Comparison of ENCODE assay signal across 11 cellular contexts in genomic region chr2:69438580-69438979, GRCh38. TPM values are rescaled to one million over a fixed set of nuclear protein-coding genes. Genes with fewer than 3 reads are reported as not detected.
DNase-seq lines count a peak whose midpoint lies in the region; ATAC-seq and TF ChIP-seq lines count a peak whose summit lies in the region.
"Had no signal": no experiment of that assay in that cellular context is flagged by ENCODE, and none has a peak within 500 bp of the region (broad histone marks: within the 10 kb centered on the region; RNA-seq: fewer than 3 reads in every experiment).

No MANE protein-coding gene starts in this region.

- no peak overlapping the region for H3K9ac ChIP-seq in mammary epithelial cell (ENCODE audit: insufficient read depth, low read length)
- no peak overlapping the region for H3K9ac ChIP-seq in neural progenitor cell

- H4K20me1 ChIP-seq in mammary epithelial cell (ENCODE audit: insufficient read depth, low read length) (no peaks in the 10 kb centered on the region), neural progenitor cell (ENCODE audit: low read depth) (no peaks in the 10 kb centered on the region)

- H3K4me1 ChIP-seq in right atrium auricular region (peaks cover 0 to 25% of the 10 kb centered on the region in 2 donors), mammary epithelial cell (ENCODE audit: insufficient read depth, low read length) (peaks cover 14% of the 10 kb centered on the region), neural progenitor cell (peaks cover 16% of the 10 kb centered on the region), vagina (peaks cover 40% of the 10 kb centered on the region)

- H3K9me3 Mint-ChIP-seq in neural progenitor cell = no peaks in the 10 kb centered on the region

- no peak overlapping the region for H3K27ac Mint-ChIP-seq in neural progenitor cell

- ATAC-seq in Right ventricle myocardium inferior (no peak), HG02884 (IDR thresholded peaks at IDR 0.05; ENCODE audit: unreplicated experiment) (no peak)

- H3K36me3 Mint-ChIP-seq in neural progenitor cell = peaks cover 6% of the 10 kb centered on the region

- H3K4me2 ChIP-seq in mammary epithelial cell (ENCODE audit: insufficient read depth, low read depth, low read length) (no peak overlapping the region), neural progenitor cell (no peak overlapping the region)

- intact Hi-C loops in Right ventricle myocardium inferior (cut with DNase I) = loop anchor here (5.0 kb wide), 1 partner anchor 51 kb away; the partner anchor contains the start of gene GFPT1
- intact Hi-C loops in mammary epithelial cell (cut with micrococcal nuclease) = no loop called here
- intact Hi-C loops in vagina (cut with DNase I) = no loop called here

- H3K4me3 ChIP-seq in right atrium auricular region (no peak overlapping the region), mammary epithelial cell (replicated peaks in 1 of 3; ENCODE audit: insufficient read depth in 1 of 3, low read depth in 2 of 3, low read length in 3 of 3) (no peak overlapping the region), neural progenitor cell (no peak overlapping the region), vagina (no peak overlapping the region)
- H3K4me3 ChIP-seq: colonic mucosa had no signal

- H3K9me3 ChIP-seq in right atrium auricular region = no peaks in the 10 kb centered on the region
- no peaks in the 10 kb centered on the region for H3K9me3 ChIP-seq in mammary epithelial cell (replicated peaks; ENCODE audit: insufficient read depth, low read length)
- no peaks in the 10 kb centered on the region for H3K9me3 ChIP-seq in neural progenitor cell (ENCODE audit: low read depth)
- no peaks in the 10 kb centered on the region for H3K9me3 ChIP-seq in vagina
- H3K9me3 ChIP-seq: colonic mucosa had no signal

- in situ Hi-C loops in mammary epithelial cell (cut with MboI; ENCODE audit: low sequenced_read_pairs in 2 of 2) = no loop called here

- H3K27ac ChIP-seq in right atrium auricular region (peak overlapping the region; percentile 97), mammary epithelial cell (ENCODE audit: insufficient read depth, low read depth, low read length) (no peak overlapping the region), neural progenitor cell (no peak overlapping the region), vagina (peak overlapping the region; percentile 99)

- H3K27me3 ChIP-seq in right atrium auricular region = no peaks in the 10 kb centered on the region
- H3K27me3 ChIP-seq in mammary epithelial cell (ENCODE audit: insufficient read depth, low read length) = no peaks in the 10 kb centered on the region
- no peaks in the 10 kb centered on the region for H3K27me3 ChIP-seq in neural progenitor cell
- H3K27me3 ChIP-seq in vagina = no peaks in the 10 kb centered on the region
- H3K27me3 ChIP-seq: colonic mucosa had no signal

- DNase-seq in right atrium auricular region (ENCODE audit: low spot score) (no peak), Right ventricle myocardium inferior (ENCODE audit: missing footprints) (no peak), mammary epithelial cell (no peak), neural progenitor cell (ENCODE audit: low spot score) (no peak), vagina (ENCODE audit: extremely low spot score in 2 of 2) (no peak), COLO668 (lab: John Stamatoyannopoulos, UW; ENCODE audit: unreplicated experiment) (no peak), mucosa of gallbladder (ENCODE audit: low spot score) (no peak)
- DNase-seq: AML-193, hippocampal formation had no signal

- CTCF ChIA-PET in mammary epithelial cell (lab: Charles Lee; ENCODE audit: low non-redundant PET) = no interaction called here

- peaks cover 19% of the 10 kb centered on the region for H3F3A ChIP-seq in neural progenitor cell (ENCODE audit: low read depth)

- H2AFZ ChIP-seq in mammary epithelial cell (ENCODE audit: low read depth, low read length) (peak overlapping the region; percentile 100), neural progenitor cell (replicated peaks) (no peak overlapping the region)

- dilution Hi-C loops in mammary epithelial cell (cut with HindIII; ENCODE audit: low sequenced_read_pairs) = no loop called here

- H3K79me2 ChIP-seq in mammary epithelial cell (ENCODE audit: insufficient read depth, low read length) = peaks cover 29% of the 10 kb centered on the region
- H3K79me2 ChIP-seq in neural progenitor cell (ENCODE audit: low read depth) = peaks cover 31% of the 10 kb centered on the region

- no peaks in the 10 kb centered on the region for H3K27me3 Mint-ChIP-seq in neural progenitor cell (ENCODE audit: insufficient read depth, low read depth)

- peaks cover 23% of the 10 kb centered on the region for H3K4me1 Mint-ChIP-seq in neural progenitor cell

- TF ChIP-seq CTCF in right atrium auricular region (IDR thresholded peaks at IDR 0.05) (no peak), mammary epithelial cell (conservative IDR thresholded peaks at IDR 0.05 in 1 of 2, IDR thresholded peaks at IDR 0.05 in 1 of 2; ENCODE audit: extremely low read depth in 1 of 2, insufficient read depth in 1 of 2, low read depth in 1 of 2, low read length in 2 of 2) (no peak), neural progenitor cell (IDR thresholded peaks at IDR 0.05) (no peak), vagina (IDR thresholded peaks at IDR 0.05) (no peak)

- BruUV-seq in mammary epithelial cell (replicated peaks; lab: Mats Ljungman, UMichigan) = no TSS peak

- H3K36me3 ChIP-seq in right atrium auricular region = no peaks in the 10 kb centered on the region
- no peaks in the 10 kb centered on the region for H3K36me3 ChIP-seq in mammary epithelial cell (ENCODE audit: insufficient read depth, low read length)
- H3K36me3 ChIP-seq in neural progenitor cell = no peaks in the 10 kb centered on the region
- no peaks in the 10 kb centered on the region for H3K36me3 ChIP-seq in vagina
- H3K36me3 ChIP-seq: colonic mucosa had no signal

- H3K4me3 Mint-ChIP-seq in neural progenitor cell = peak overlapping the region; percentile 57

- 100% methylated on average over 2 of the region's 6 CpGs for WGBS in mammary epithelial cell (ENCODE audit: low coverage, missing lambda C conversion rate)

- TF ChIP-seq POLR2A in vagina (IDR thresholded peaks at IDR 0.05) = no peak

RNA-seq across cellular contexts. Expression of gene NFU1, which starts 1.3 kb away (rescaled TPM):
- 10 to 100 TPM; 31.8 to 43.0 TPM for total RNA-seq in right atrium auricular region
- total RNA-seq in Right ventricle myocardium inferior = 122 TPM
- total RNA-seq in mammary epithelial cell = 10 to 100 TPM; 23.0 to 39.3 TPM
- polyA plus RNA-seq in mammary epithelial cell = 21.8 TPM
- polyA minus RNA-seq in mammary epithelial cell = 46.2 TPM
- total RNA-seq in neural progenitor cell (ENCODE audit: low replicate concordance) = 48.1 and 74.3 TPM in 2 replicates
- total RNA-seq in vagina = 64.8 TPM
- total RNA-seq in mucosa of gallbladder = 37.6 TPM

RNA-seq across cellular contexts. Expression of gene GFPT1, which starts 51.6 kb away (rescaled TPM):
- total RNA-seq in right atrium auricular region = 10 to 100 TPM; 26.7 to 39.7 TPM
- total RNA-seq in Right ventricle myocardium inferior = 38.9 TPM
- total RNA-seq in mammary epithelial cell = 10 to 100 TPM; 43.7 to 76.3 TPM
- polyA plus RNA-seq in mammary epithelial cell = 10.1 TPM
- polyA minus RNA-seq in mammary epithelial cell = 35.1 TPM
- total RNA-seq in neural progenitor cell (ENCODE audit: low replicate concordance) = 34.8 and 54.3 TPM in 2 replicates
- total RNA-seq in vagina = 17.9 TPM
- total RNA-seq in mucosa of gallbladder = 108 TPM

Comparison
In these comparisons a context has a peak if more than half of its experiments do, and no peak if none do; other contexts are left out.
1. H3K27ac ChIP-seq: peak in right atrium auricular region (2 of 2) and vagina (single experiment); none in mammary epithelial cell (single experiment) and neural progenitor cell (single experiment).